ENCODE assay signal across 29 cellular contexts in genomic region chr6:73632346-73632745, GRCh38. TPM values are rescaled to one million over a fixed set of nuclear protein-coding genes. Genes with fewer than 3 reads are reported as not detected.
DNase-seq lines count a peak whose midpoint lies in the region; TF ChIP-seq lines count a peak whose summit lies in the region.
"Had no signal": no experiment of that assay in that cellular context is flagged by ENCODE, and none has a peak within 500 bp of the region (broad histone marks: within the 10 kb centered on the region; RNA-seq: fewer than 3 reads in every experiment).

No MANE protein-coding gene starts in this region.

- H3K27me3 Mint-ChIP-seq in HFFc6 (ENCODE audit: insufficient read depth): no peaks in the 10 kb centered on the region
- H3K27me3 Mint-ChIP-seq in CD8-positive, alpha-beta memory T cell: no peaks in the 10 kb centered on the region
- H3K27me3 Mint-ChIP-seq: B cell; CD4-positive, alpha-beta memory T cell; CD4-positive, alpha-beta T cell; CD4-positive, CD25-positive, alpha-beta regulatory T cell had no signal

- H3K27ac ChIP-seq in thyroid gland: peak overlapping the region in 1 of 3 donors; percentile 13
- H3K27ac ChIP-seq in CD8-positive, alpha-beta memory T cell (ENCODE audit: low read depth, low read length): no peak overlapping the region
- H3K27ac ChIP-seq: 22Rv1; A549; BLaER1; BLaER1 treated with 17β-estradiol and CSF1 and Interleukin-3, amounts not matched to agents 10 nM and 100 nM; C4-2B had no signal

- H3K36me3 ChIP-seq in thyroid gland: peaks cover 13 to 44% of the 10 kb centered on the region in 2 donors
- no peaks in the 10 kb centered on the region for H3K36me3 ChIP-seq in CD8-positive, alpha-beta memory T cell (ENCODE audit: insufficient read depth, low read length)
- H3K36me3 ChIP-seq: BE2C had no signal

- POLR2A ChIA-PET in CD8-positive, alpha-beta memory T cell (lab: Charles Lee): interaction anchor here (0.6 to 1.1 kb wide), 2 partner anchors 112 to 171 kb away, joined by 3 read pairs; partner anchors contain the start of gene MTO1

- H3K27ac Mint-ChIP-seq in HFFc6: 0 out of 2 replicates have a peak overlapping the region, but pooled peaks have one; percentile 80
- H3K27ac Mint-ChIP-seq in CD8-positive, alpha-beta memory T cell: no peak overlapping the region
- H3K27ac Mint-ChIP-seq: B cell; CD14-positive monocyte; CD4-positive, alpha-beta T cell; CD4-positive, CD25-positive, alpha-beta regulatory T cell; CD8-positive, alpha-beta T cell had no signal

- H3K4me1 Mint-ChIP-seq in HFFc6 (ENCODE audit: low read depth): peaks cover 18% of the 10 kb centered on the region
- peaks cover 0 to 2% (median 0%) of the 10 kb centered on the region in 3 donors for H3K4me1 Mint-ChIP-seq in CD8-positive, alpha-beta memory T cell
- H3K4me1 Mint-ChIP-seq: B cell; CD4-positive, CD25-positive, alpha-beta regulatory T cell had no signal

- WGBS in thyroid gland, 2 donors: 63 to 71% methylated on average over 7 of the region's 7 CpGs

- intact Hi-C loops in thyroid gland (cut with DNase I): no loop called here

- H3K4me3 Mint-ChIP-seq in HFFc6: no peak overlapping the region
- H3K4me3 Mint-ChIP-seq in CD8-positive, alpha-beta memory T cell: no peak overlapping the region
- H3K4me3 Mint-ChIP-seq: B cell; CD14-positive monocyte; CD4-positive, alpha-beta memory T cell; CD4-positive, alpha-beta T cell; CD4-positive, CD25-positive, alpha-beta regulatory T cell; CD8-positive, alpha-beta T cell had no signal

- H3K4me1 ChIP-seq in thyroid gland: peaks cover 23 to 24% of the 10 kb centered on the region in 2 donors
- H3K4me1 ChIP-seq in CD8-positive, alpha-beta memory T cell (ENCODE audit: insufficient read depth, low read length): no peaks in the 10 kb centered on the region
- H3K4me1 ChIP-seq: A549, BE2C, BLaER1, Caco-2 had no signal

- no peaks in the 10 kb centered on the region for H3K27me3 ChIP-seq in thyroid gland
- no peaks in the 10 kb centered on the region for H3K27me3 ChIP-seq in CD8-positive, alpha-beta memory T cell (ENCODE audit: insufficient read depth, low read length, poor library complexity, severe bottlenecking)
- H3K27me3 ChIP-seq: BE2C; BLaER1; BLaER1 treated with 17β-estradiol and CSF1 and Interleukin-3, amounts not matched to agents 10 nM and 100 nM had no signal

- DNase-seq in HFFc6: no peak
- peak; percentile 60 to 64 for DNase-seq in thyroid gland
- DNase-seq in D341Med (ENCODE audit: low spot score): no peak
- DNase-seq in CD8-positive, alpha-beta memory T cell: no peak
- DNase-seq: 8988T; ACHN; AML-193; BE2C; C1 segment of cervical spinal cord; Caco-2; Calu3; CD4-positive, alpha-beta memory T cell; CD4-positive, alpha-beta T cell; CD4-positive, CD25-positive, alpha-beta regulatory T cell; CD8-positive, alpha-beta T cell; COR-L47; DMS 273 treated with DMSO at 0.1 percent for 48 hours; DMS153; DMS53; DMS79; DMS79 treated with DMSO at 0.1 percent for 48 hours; DND-41 had no signal

- H3K9me3 Mint-ChIP-seq in HFFc6: no peaks in the 10 kb centered on the region
- H3K9me3 Mint-ChIP-seq in CD8-positive, alpha-beta memory T cell: peaks cover 0 to 2% (median 0%) of the 10 kb centered on the region in 5 donors
- H3K9me3 Mint-ChIP-seq: CD14-positive monocyte; CD4-positive, alpha-beta memory T cell; CD4-positive, alpha-beta T cell; CD4-positive, CD25-positive, alpha-beta regulatory T cell; CD8-positive, alpha-beta T cell had no signal

- H3K9me3 ChIP-seq in thyroid gland: no peaks in the 10 kb centered on the region
- no peaks in the 10 kb centered on the region for H3K9me3 ChIP-seq in CD8-positive, alpha-beta memory T cell (ENCODE audit: low read length)
- H3K9me3 ChIP-seq: A549; BE2C; BLaER1; BLaER1 treated with 17β-estradiol and CSF1 and Interleukin-3, amounts not matched to agents 10 nM and 100 nM; Caco-2 had no signal

- CTCF ChIA-PET in CD8-positive, alpha-beta memory T cell (lab: Charles Lee): interaction anchor here (0.7 to 2.4 kb wide), 5 partner anchors 19 to 1719 kb away, joined by 3 to 12 read pairs (median 3); partner anchors contain the start of gene SLC17A5

- H3K4me3 ChIP-seq in thyroid gland (replicated peaks in 1 of 3): no peak overlapping the region
- no peak overlapping the region for H3K4me3 ChIP-seq in CD8-positive, alpha-beta memory T cell (ENCODE audit: low read length)
- H3K4me3 ChIP-seq: A549; BLaER1; BLaER1 treated with 17β-estradiol and CSF1 and Interleukin-3, amounts not matched to agents 10 nM and 100 nM had no signal

- TF ChIP-seq CTCF in HFFc6 (IDR thresholded peaks at IDR 0.05) (no peak), thyroid gland (IDR thresholded peaks at IDR 0.05) (no peak)

- no peak for TF ChIP-seq POLR2A in thyroid gland (IDR thresholded peaks at IDR 0.05)

- peaks cover 17% of the 10 kb centered on the region for H3K36me3 Mint-ChIP-seq in HFFc6 (ENCODE audit: low read depth)
- H3K36me3 Mint-ChIP-seq in CD8-positive, alpha-beta memory T cell: peaks cover 10 to 69% (median 15%) of the 10 kb centered on the region in 3 donors

RNA-seq across cellular contexts. Expression of gene SLC17A5, which starts 21.4 kb away (rescaled TPM):
- 10 to 100 TPM; 20.4 to 29.9 (median 26.8) TPM for total RNA-seq in HFFc6 (2021; fragmentation: NEBNext Ultra II Directional; extraction: Animal tissue kit (Norgen Biotek cat#: 25700))
- 100 to 1,000 TPM in 3 of 4 donors, 10 to 100 TPM in 1; 96.3 to 184 (median 159) TPM for total RNA-seq in thyroid gland
- 1 to 10 TPM; 5.4 to 5.6 TPM for total RNA-seq in CD8-positive, alpha-beta memory T cell
- polyA plus RNA-seq in CD8-positive, alpha-beta memory T cell: 9.7 TPM

Comparison
In these comparisons a context has a peak if more than half of its experiments do, and no peak if none do; other contexts are left out.
1. DNase-seq: peak in thyroid gland (2 of 2); none in HFFc6 (single experiment), D341Med (single experiment) and CD8-positive, alpha-beta memory T cell (0 of 5).